In genomic region chr17:16439867-16440351, GRCh38 we compare ENCODE assay signal across 1 cellular context.
TF ChIP-seq lines count a peak whose summit lies in the region.

No MANE protein-coding gene starts in this region.

TF ChIP-seq in A549, 52 proteins besides CTCF, POLR2A, EP300 and RAD21 (continued from another document):
- TF ChIP-seq ATOH8 (CRISPR knock-in tag; IDR thresholded peaks at IDR 0.05; ENCODE audit: low read depth) (no peak), HDAC2 (IDR thresholded peaks at IDR 0.05) (no peak), BHLHE40 (IDR thresholded peaks at IDR 0.05; ENCODE audit: low read depth, low read length) (no peak), NR3C1 (IDR thresholded peaks at IDR 0.05) (no peak), RARB (CRISPR knock-in tag; IDR thresholded peaks at IDR 0.05) (0 out of 2 replicates have a peak, but pooled peaks have one; percentile 78), JUN (IDR thresholded peaks at IDR 0.05) (peak; percentile 56 to 69; a peak in 4 of 5 replicates)
